23 cellular contexts compared by ENCODE assay signal in the genomic region with DNA sequence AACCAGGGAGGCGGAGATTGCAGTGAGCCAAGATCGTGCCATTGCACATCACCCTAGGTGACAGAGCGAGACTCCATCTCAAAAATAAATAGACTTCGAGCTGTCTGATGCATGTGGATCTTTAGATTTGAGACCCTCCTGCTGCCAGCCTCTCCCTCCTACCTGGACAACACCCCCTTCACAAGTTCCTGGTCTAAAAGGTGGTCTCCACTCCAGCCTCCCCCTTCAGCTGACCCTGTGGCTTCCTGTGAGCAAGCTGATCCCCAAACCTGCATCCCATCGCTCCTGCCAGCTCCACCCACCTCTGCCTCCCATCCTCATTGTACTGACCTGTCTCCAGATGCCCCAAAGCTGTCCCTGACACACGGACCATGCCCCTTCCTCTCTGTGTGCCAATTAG. TPM values are rescaled to one million over a fixed set of nuclear protein-coding genes. Genes with fewer than 3 reads are reported as not detected.
DNase-seq lines count a peak whose midpoint lies in the region; ATAC-seq, FAIRE-seq and TF ChIP-seq lines count a peak whose summit lies in the region.
"Had no signal": no experiment of that assay in that cellular context is flagged by ENCODE, and none has a peak within 500 bp of the region (broad histone marks: within the 10 kb centered on the region; RNA-seq: fewer than 3 reads in every experiment).

No MANE protein-coding gene starts in this region.

- H3K4me1 ChIP-seq in A673 (ENCODE audit: insufficient read depth, low read length, poor library complexity, severe bottlenecking) (peaks cover 14% of the 10 kb centered on the region), astrocyte (ENCODE audit: insufficient read depth, low read length) (peaks cover 68% of the 10 kb centered on the region), adrenal gland (replicated peaks in 1 of 2) (peaks cover 5 to 9% of the 10 kb centered on the region in 2 donors)

- CTCF ChIA-PET in A673 (lab: Charles Lee) (no interaction called here), Calu3 (lab: Charles Lee) (interaction anchor here (0.5 kb wide), 1 partner anchor 35 kb away, joined by 5 read pairs; no protein-coding TSS in a partner anchor)

- H3K27ac ChIP-seq in A673 (ENCODE audit: low read depth, low read length, poor library complexity, severe bottlenecking) (peak overlapping the region; percentile 37), astrocyte (ENCODE audit: low read depth, low read length) (peak overlapping the region; percentile 77), adrenal gland (no peak overlapping the region)
- H3K27ac ChIP-seq: esophagus squamous epithelium, lower lobe of right lung, skin epidermis, thoracic aorta, WERI-Rb-1 had no signal

- no peak for FAIRE-seq in astrocyte (lab: Jason Lieb, UNC)
- FAIRE-seq: GM12891, GM19239, keratinocyte had no signal

- peak overlapping the region; percentile 77 for H3K9ac ChIP-seq in astrocyte (ENCODE audit: low read length)

- H3K4me1 Mint-ChIP-seq in Calu3 (ENCODE audit: low read depth, unreplicated experiment) (peaks cover 39% of the 10 kb centered on the region), astrocyte (ENCODE audit: low read depth, unreplicated experiment) (peaks cover 67% of the 10 kb centered on the region), naive B cell (peaks cover 24 to 32% (median 30%) of the 10 kb centered on the region in 3 donors)

- H3K4me2 ChIP-seq in astrocyte (ENCODE audit: low read length) = peak overlapping the region; percentile 67

- TF ChIP-seq CTCF in A673 (conservative IDR thresholded peaks at IDR 0.05; ENCODE audit: low read depth, low read length) (no peak), Calu3 (IDR thresholded peaks at IDR 0.05; ENCODE audit: unreplicated experiment) (no peak), astrocyte (IDR thresholded peaks at IDR 0.05; ENCODE audit: insufficient read depth, low read depth, low read length) (no peak), adrenal gland (IDR thresholded peaks at IDR 0.05) (no peak)

- no peak for DNase-seq in A673 (ENCODE audit: low spot score)
- DNase-seq in Calu3 = no peak
- no peak for DNase-seq in astrocyte (ENCODE audit: low read depth)
- no peak for DNase-seq in naive B cell
- no peak for DNase-seq in adrenal gland
- DNase-seq: activated CD4-positive, alpha-beta T cell treated with anti-CD3 and anti-CD28 coated beads, Interleukin-2, amount 50 U/mL, for 4 hours; activated naive CD4-positive, alpha-beta T cell; activated T-cell treated with anti-CD3 and anti-CD28 coated beads for 4 hours; CD8-positive, alpha-beta T cell; effector memory CD4-positive, alpha-beta T cell; esophagus squamous epithelium; lower lobe of right lung; NCI-H524 treated with DMSO at 0.1 percent for 48 hours; stimulated activated CD4-positive, alpha-beta T cell treated with anti-CD3 and anti-CD28 coated beads, Interleukin-2, amount 100 ng/mL, for 24 hours; stimulated activated naive CD4-positive, alpha-beta T cell; WERI-Rb-1 had no signal

- no peaks in the 10 kb centered on the region for H3K9me3 ChIP-seq in A673 (ENCODE audit: low read depth, low read length, poor library complexity, severe bottlenecking)
- no peaks in the 10 kb centered on the region for H3K9me3 ChIP-seq in astrocyte (ENCODE audit: insufficient read depth, low read depth, low read length)
- no peaks in the 10 kb centered on the region for H3K9me3 ChIP-seq in adrenal gland (replicated peaks in 1 of 3)
- H3K9me3 ChIP-seq: esophagus squamous epithelium, lower lobe of right lung, thoracic aorta had no signal

- peaks cover 53% of the 10 kb centered on the region for H3K79me2 ChIP-seq in astrocyte (ENCODE audit: insufficient read depth, low read length)

- BruUV-seq in A673 (replicated peaks; lab: Mats Ljungman, UMichigan) (no TSS peak), Calu3 (replicated peaks; lab: Mats Ljungman, UMichigan) (no TSS peak)

- no peaks in the 10 kb centered on the region for H3K9me3 Mint-ChIP-seq in Calu3 (ENCODE audit: low read depth, unreplicated experiment)
- H3K9me3 Mint-ChIP-seq in astrocyte (ENCODE audit: unreplicated experiment) = peaks cover 2% of the 10 kb centered on the region
- no peaks in the 10 kb centered on the region for H3K9me3 Mint-ChIP-seq in naive B cell
- H3K9me3 Mint-ChIP-seq: CD8-positive, alpha-beta T cell had no signal

- peaks cover 25% of the 10 kb centered on the region for H4K20me1 ChIP-seq in astrocyte (ENCODE audit: insufficient read depth, low read length)

- ATAC-seq in naive B cell (ENCODE audit: low read depth in 2 of 2) (no peak), GM18870 (IDR thresholded peaks at IDR 0.05; ENCODE audit: unreplicated experiment) (no peak), HG03439 (IDR thresholded peaks at IDR 0.05; ENCODE audit: unreplicated experiment) (no peak)
- ATAC-seq: CD8-positive, alpha-beta T cell; lower lobe of right lung had no signal

- TF ChIP-seq POLR2A in adrenal gland (IDR thresholded peaks at IDR 0.05) = no peak

- peaks cover 59% of the 10 kb centered on the region for H3K36me3 ChIP-seq in A673 (ENCODE audit: insufficient read depth, low read length, poor library complexity, severe bottlenecking)
- peaks cover 14% of the 10 kb centered on the region for H3K36me3 ChIP-seq in astrocyte (ENCODE audit: insufficient read depth, low read length)
- H3K36me3 ChIP-seq in adrenal gland (replicated peaks in 1 of 2) = peaks cover 0 to 53% of the 10 kb centered on the region in 2 donors

- H3K27me3 ChIP-seq in A673 (replicated peaks; ENCODE audit: insufficient read depth, low read depth, low read length, poor library complexity) (no peaks in the 10 kb centered on the region), astrocyte (ENCODE audit: insufficient read depth, low read length) (no peaks in the 10 kb centered on the region), adrenal gland (no peaks in the 10 kb centered on the region)
- H3K27me3 ChIP-seq: esophagus squamous epithelium had no signal

- WGBS in adrenal gland, 4 donors = 92 to 96% (median 95%) methylated on average over 6 of the region's 6 CpGs

- H3K36me3 Mint-ChIP-seq in Calu3 (ENCODE audit: insufficient read depth, unreplicated experiment) (peaks cover 79% of the 10 kb centered on the region), astrocyte (ENCODE audit: low read depth, unreplicated experiment) (peaks cover 44% of the 10 kb centered on the region), naive B cell (peaks cover 7 to 33% of the 10 kb centered on the region in 2 donors)

- H3K27ac Mint-ChIP-seq in Calu3 (ENCODE audit: unreplicated experiment) = peak overlapping the region; percentile 58
- H3K27ac Mint-ChIP-seq in astrocyte (ENCODE audit: unreplicated experiment) = peak overlapping the region; percentile 75
- H3K27ac Mint-ChIP-seq in naive B cell = peak overlapping the region in 4 of 6 donors; percentile 76 to 95 (median 82)
- H3K27ac Mint-ChIP-seq: CD8-positive, alpha-beta T cell had no signal

- H3K4me3 ChIP-seq in A673 (ENCODE audit: low read depth, low read length, poor library complexity, severe bottlenecking) = no peak overlapping the region
- H3K4me3 ChIP-seq in astrocyte (ENCODE audit: insufficient read depth, low read depth, low read length) = no peak overlapping the region
- no peak overlapping the region for H3K4me3 ChIP-seq in adrenal gland
- H3K4me3 ChIP-seq: esophagus squamous epithelium, lower lobe of right lung, skin epidermis, thoracic aorta had no signal

- no peak overlapping the region for H2AFZ ChIP-seq in astrocyte (ENCODE audit: low read depth, low read length)

- POLR2A ChIA-PET in A673 (lab: Charles Lee; ENCODE audit: low non-redundant PET) = no interaction called here

- intact Hi-C loops in A673 (cut with micrococcal nuclease; ENCODE audit: unreplicated experiment) (no loop called here), Calu3 (cut with micrococcal nuclease; ENCODE audit: unreplicated experiment) (no loop called here), adrenal gland (cut with DNase I) (no loop called here)

- H3K27me3 Mint-ChIP-seq in Calu3 (ENCODE audit: unreplicated experiment) (no peaks in the 10 kb centered on the region), astrocyte (ENCODE audit: low read depth, unreplicated experiment) (no peaks in the 10 kb centered on the region), naive B cell (no peaks in the 10 kb centered on the region)

- no peak overlapping the region for H3K4me3 Mint-ChIP-seq in Calu3 (ENCODE audit: low read depth, unreplicated experiment)
- H3K4me3 Mint-ChIP-seq in astrocyte (ENCODE audit: unreplicated experiment) = peak overlapping the region; percentile 17
- peak overlapping the region in 1 of 8 donors; percentile 7 for H3K4me3 Mint-ChIP-seq in naive B cell
- H3K4me3 Mint-ChIP-seq: CD8-positive, alpha-beta T cell had no signal

RNA-seq across cellular contexts. Expression of gene FAAP100, which starts 27.1 kb away (rescaled TPM):
- total RNA-seq in A673 (2021) (49.4 and 49.5 TPM in 2 replicates), Calu3 (2022) (39.4 and 39.7 TPM in 2 replicates), astrocyte (35.8 and 38.9 TPM in 2 replicates), adrenal gland (10 to 100 TPM; 21.1 to 35.1 (median 31.7) TPM)
- polyA plus RNA-seq in naive B cell (ENCODE audit: low read depth in 6 of 6) (10 to 100 TPM; 12.5 to 31.2 (median 15.1) TPM), adrenal gland (10 to 100 TPM in 2 of 3 donors, 1 to 10 TPM in 1; 2.5 to 89.0 (median 41.0) TPM)

RNA-seq across cellular contexts. Expression of gene FSCN2, which starts 51.1 kb away (rescaled TPM):
- 0.26 and 0.31 TPM in 2 replicates for total RNA-seq in A673 (2021)
- total RNA-seq in Calu3 (2022) = 5.5 and 7.0 TPM in 2 replicates
- 5.6 and 8.0 TPM in 2 replicates for total RNA-seq in astrocyte
- under 1 TPM in 5 of 6 donors, not detected in 1; 0.17 to 0.59 (median 0.39) TPM for polyA plus RNA-seq in naive B cell (ENCODE audit: low read depth in 6 of 6)
- total RNA-seq in adrenal gland = 1 to 10 TPM in 4 of 8 donors, under 1 TPM in 4; 0.39 to 1.9 (median 0.88) TPM
- polyA plus RNA-seq in adrenal gland = 1 to 10 TPM in 1 of 3 donors, under 1 TPM in 1, not detected in 1; 0.51 to 1.7 TPM
- polyA plus RNA-seq: keratinocyte had no signal

RNA-seq across cellular contexts. Expression of gene NPLOC4, which starts 57.6 kb away (rescaled TPM):
- total RNA-seq in A673 (2021) (188 and 195 TPM in 2 replicates), Calu3 (2022) (146 and 149 TPM in 2 replicates), astrocyte (125 and 127 TPM in 2 replicates), adrenal gland (100 to 1,000 TPM in 3 of 8 donors, 10 to 100 TPM in 5; 78.5 to 140 (median 86.9) TPM)
- polyA plus RNA-seq in naive B cell (ENCODE audit: low read depth in 6 of 6) (10 to 100 TPM; 49.2 to 76.6 (median 57.7) TPM), adrenal gland (100 to 1,000 TPM in 1 of 3 donors, 10 to 100 TPM in 2; 41.7 to 115 (median 52.5) TPM)

RNA-seq across cellular contexts. Expression of gene TSPAN10, which starts 57.7 kb away (rescaled TPM):
- 0.74 and 1.1 TPM in 2 replicates for total RNA-seq in A673 (2021)
- 2.9 and 4.2 TPM in 2 replicates for total RNA-seq in Calu3 (2022)
- 2.7 and 3.2 TPM in 2 replicates for total RNA-seq in astrocyte
- under 1 TPM in 5 of 6 donors, not detected in 1; 0.34 to 0.92 (median 0.86) TPM for polyA plus RNA-seq in naive B cell (ENCODE audit: low read depth in 6 of 6)
- 1 to 10 TPM in 7 of 8 donors, under 1 TPM in 1; 0.18 to 5.9 (median 2.2) TPM for total RNA-seq in adrenal gland
- 1 to 10 TPM in 2 of 3 donors, under 1 TPM in 1; 0.27 to 3.9 (median 2.2) TPM for polyA plus RNA-seq in adrenal gland

Comparison
In these comparisons a context has a peak if more than half of its experiments do, and no peak if none do; other contexts are left out.
1. H3K27ac ChIP-seq: peak in A673 (single experiment) and astrocyte (single experiment); none in adrenal gland (0 of 5).
2. Peak in every context shown above with its lines, with median percentiles within 50 percentile points of each other: H3K27ac Mint-ChIP-seq.